In genomic region chr2:190653231-190653630, GRCh38 we compare ENCODE assay signal across 2 cellular contexts.
TF ChIP-seq lines count a peak whose summit lies in the region.

No MANE protein-coding gene starts in this region.

TF ChIP-seq in HEK293, 187 proteins besides CTCF, POLR2A, EP300 and RAD21:
- TF ChIP-seq, protein P1, sequence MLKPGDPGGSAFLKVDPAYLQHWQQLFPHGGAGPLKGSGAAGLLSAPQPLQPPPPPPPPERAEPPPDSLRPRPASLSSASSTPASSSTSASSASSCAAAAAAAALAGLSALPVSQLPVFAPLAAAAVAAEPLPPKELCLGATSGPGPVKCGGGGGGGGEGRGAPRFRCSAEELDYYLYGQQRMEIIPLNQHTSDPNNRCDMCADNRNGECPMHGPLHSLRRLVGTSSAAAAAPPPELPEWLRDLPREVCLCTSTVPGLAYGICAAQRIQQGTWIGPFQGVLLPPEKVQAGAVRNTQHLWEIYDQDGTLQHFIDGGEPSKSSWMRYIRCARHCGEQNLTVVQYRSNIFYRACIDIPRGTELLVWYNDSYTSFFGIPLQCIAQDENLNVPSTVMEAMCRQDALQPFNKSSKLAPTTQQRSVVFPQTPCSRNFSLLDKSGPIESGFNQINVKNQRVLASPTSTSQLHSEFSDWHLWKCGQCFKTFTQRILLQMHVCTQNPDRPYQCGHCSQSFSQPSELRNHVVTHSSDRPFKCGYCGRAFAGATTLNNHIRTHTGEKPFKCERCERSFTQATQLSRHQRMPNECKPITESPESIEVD (tag by site-specific recombination; IDR thresholded peaks at IDR 0.05) = peak; percentile 42; the same call in 1 of the 2 replicates
- TF ChIP-seq ZNF274 (IDR thresholded peaks at IDR 0.05; ENCODE audit: low read length) (no peak), ZNF274 (tag by site-specific recombination; IDR thresholded peaks at IDR 0.05; ENCODE audit: borderline replicate concordance) (no peak), ZNF26 (tag by site-specific recombination; IDR thresholded peaks at IDR 0.05) (no peak)

TF ChIP-seq in GM12878, 131 proteins besides CTCF, POLR2A, EP300 and RAD21:
- TF ChIP-seq ZNF217 (IDR thresholded peaks at IDR 0.05) = no peak
- TF ChIP-seq NKRF (conservative IDR thresholded peaks at IDR 0.05) = no peak
- TF ChIP-seq NBN (IDR thresholded peaks at IDR 0.05) = no peak
- TF ChIP-seq NFYA (IDR thresholded peaks at IDR 0.05; ENCODE audit: borderline replicate concordance, low read depth, low read length) = no peak
- no peak for TF ChIP-seq FOXM1 (IDR thresholded peaks at IDR 0.05; ENCODE audit: low read depth, low read length)
- no peak for TF ChIP-seq USF2 (IDR thresholded peaks at IDR 0.05; ENCODE audit: borderline replicate concordance, low read depth, low read length)
- TF ChIP-seq KDM1A (IDR thresholded peaks at IDR 0.05; ENCODE audit: borderline replicate concordance) = no peak
- TF ChIP-seq BHLHE40 (IDR thresholded peaks at IDR 0.05; ENCODE audit: borderline replicate concordance in 1 of 2, low read depth in 2 of 2, low read length in 1 of 2) = no peak
